24 cellular contexts compared by ENCODE assay signal in the genomic region with DNA sequence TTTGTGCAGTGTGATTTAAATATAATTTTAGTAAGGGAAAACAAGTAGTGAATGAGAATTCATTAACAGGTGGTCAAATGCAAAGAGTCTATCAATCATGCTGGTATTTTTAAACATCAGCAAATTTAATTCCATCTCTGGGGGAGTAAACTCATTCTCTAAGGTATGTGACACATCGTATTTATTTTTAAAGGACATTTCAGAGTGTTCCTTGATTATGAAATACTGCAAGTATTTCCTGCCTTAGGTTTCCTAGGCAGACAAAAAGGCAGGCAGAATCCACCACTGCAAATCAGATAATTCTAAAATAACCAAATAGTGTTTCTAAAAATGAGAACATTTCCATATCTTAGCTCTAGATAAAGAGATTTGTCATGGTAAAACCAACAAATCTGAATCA.
A peak's percentile ranks its signal among the peaks of the same experiment; 100 is the strongest.
DNase-seq lines count a peak whose midpoint lies in the region; ATAC-seq and TF ChIP-seq lines count a peak whose summit lies in the region.
"Had no signal": no experiment of that assay in that cellular context is flagged by ENCODE, and none has a peak within 500 bp of the region (broad histone marks: within the 10 kb centered on the region; RNA-seq: fewer than 3 reads in every experiment).

No MANE protein-coding gene starts in this region.

- WGBS in spleen, 5 donors: 47 to 63% (median 52%) methylated on average over 1 of the region's 1 CpG

- H3K4me1 Mint-ChIP-seq in mesothelial cell of epicardium: peaks cover 40% of the 10 kb centered on the region
- H3K4me1 Mint-ChIP-seq: CD4-positive, alpha-beta memory T cell had no signal

- H3K4me3 ChIP-seq in SJCRH30 (no peak overlapping the region), choroid plexus epithelial cell (ENCODE audit: low read depth, low read length) (no peak overlapping the region), skeletal muscle satellite cell (ENCODE audit: low read length) (no peak overlapping the region), spleen (no peak overlapping the region)
- H3K4me3 ChIP-seq: BLaER1 treated with 17β-estradiol and CSF1 and Interleukin-3, amounts not matched to agents 10 nM and 100 nM; GM12878 had no signal

- H3K27me3 ChIP-seq in SJCRH30 (no peaks in the 10 kb centered on the region), skeletal muscle satellite cell (ENCODE audit: control insufficient read depth, insufficient read depth, low read length) (no peaks in the 10 kb centered on the region), spleen (replicated peaks in 1 of 7) (no peaks in the 10 kb centered on the region)
- H3K27me3 ChIP-seq: BLaER1 treated with 17β-estradiol and CSF1 and Interleukin-3, amounts not matched to agents 10 nM and 100 nM had no signal

- H3K4me2 ChIP-seq in skeletal muscle satellite cell (ENCODE audit: low read length): peak overlapping the region; percentile 9
- H3K4me2 ChIP-seq: BLaER1 treated with 17β-estradiol and CSF1 and Interleukin-3, amounts not matched to agents 10 nM and 100 nM; KMS-11 had no signal

- no peaks in the 10 kb centered on the region for H3K36me3 ChIP-seq in SJCRH30
- no peaks in the 10 kb centered on the region for H3K36me3 ChIP-seq in skeletal muscle satellite cell (ENCODE audit: insufficient read depth, low read length)
- no peaks in the 10 kb centered on the region for H3K36me3 ChIP-seq in spleen
- H3K36me3 ChIP-seq: BLaER1 treated with 17β-estradiol and CSF1 and Interleukin-3, amounts not matched to agents 10 nM and 100 nM had no signal

- no peak overlapping the region for H3K9ac ChIP-seq in skeletal muscle satellite cell (ENCODE audit: low read depth, low read length)
- H3K9ac ChIP-seq: BLaER1 treated with 17β-estradiol and CSF1 and Interleukin-3, amounts not matched to agents 10 nM and 100 nM; KMS-11 had no signal

- H3K27ac ChIP-seq in SJCRH30 (peak overlapping the region; percentile 78), spleen (no peak overlapping the region)
- H3K27ac ChIP-seq: BLaER1 treated with 17β-estradiol and CSF1 and Interleukin-3, amounts not matched to agents 10 nM and 100 nM; KMS-11 had no signal

- peaks cover 44% of the 10 kb centered on the region for H3K4me1 ChIP-seq in SJCRH30
- peaks cover 12% of the 10 kb centered on the region for H3K4me1 ChIP-seq in skeletal muscle satellite cell (ENCODE audit: control insufficient read depth, insufficient read depth, low read length)
- no peaks in the 10 kb centered on the region for H3K4me1 ChIP-seq in spleen
- H3K4me1 ChIP-seq: BLaER1 treated with 17β-estradiol and CSF1 and Interleukin-3, amounts not matched to agents 10 nM and 100 nM had no signal

- no peak for ATAC-seq in esophagus mucosa
- ATAC-seq in activated naive CD4-positive, alpha-beta T cell treated with anti-CD3 and anti-CD28 coated beads, Interleukin-2, amount 50 U/mL, for 72 hours: no peak
- ATAC-seq: GM12878, Panc1 had no signal

- H3K4me3 Mint-ChIP-seq in mesothelial cell of epicardium: no peak overlapping the region
- H3K4me3 Mint-ChIP-seq: CD4-positive, alpha-beta memory T cell had no signal

- H3K36me3 Mint-ChIP-seq in mesothelial cell of epicardium: no peaks in the 10 kb centered on the region
- no peaks in the 10 kb centered on the region for H3K36me3 Mint-ChIP-seq in activated naive CD4-positive, alpha-beta T cell treated with anti-CD3 and anti-CD28 coated beads, Interleukin-2, amount 50 U/mL, for 72 hours
- H3K36me3 Mint-ChIP-seq: CD4-positive, alpha-beta memory T cell had no signal

- intact Hi-C loops in posterior vena cava (cut with DNase I) (loop anchor here in 1 of 2 donors (5.0 kb wide), 1 partner anchor 867 kb away; no protein-coding TSS in a partner anchor), spleen (cut with DNase I; ENCODE audit: low total_unique reads) (no loop called here)

- TF ChIP-seq CTCF in choroid plexus epithelial cell (conservative IDR thresholded peaks at IDR 0.05; ENCODE audit: low read depth, low read length): no peak
- TF ChIP-seq CTCF in mesothelial cell of epicardium (IDR thresholded peaks at IDR 0.05; ENCODE audit: unreplicated experiment): no peak
- no peak for TF ChIP-seq CTCF in spleen (IDR thresholded peaks at IDR 0.05 in 8 of 11, conservative IDR thresholded peaks at IDR 0.05 in 3 of 11)

- TF ChIP-seq POLR2A in spleen (IDR thresholded peaks at IDR 0.05): no peak

- H3K27me3 Mint-ChIP-seq in mesothelial cell of epicardium (ENCODE audit: low read depth): peaks cover 5% of the 10 kb centered on the region
- H3K27me3 Mint-ChIP-seq: CD4-positive, alpha-beta memory T cell had no signal

- peak overlapping the region; percentile 0 for H3K27ac Mint-ChIP-seq in mesothelial cell of epicardium
- no peak overlapping the region for H3K27ac Mint-ChIP-seq in activated naive CD4-positive, alpha-beta T cell treated with anti-CD3 and anti-CD28 coated beads, Interleukin-2, amount 50 U/mL, for 72 hours
- H3K27ac Mint-ChIP-seq: CD4-positive, alpha-beta memory T cell had no signal

- no peaks in the 10 kb centered on the region for H3K9me3 ChIP-seq in SJCRH30 (replicated peaks)
- H3K9me3 ChIP-seq in skeletal muscle satellite cell (replicated peaks; ENCODE audit: low read length): no peaks in the 10 kb centered on the region
- H3K9me3 ChIP-seq in spleen: no peaks in the 10 kb centered on the region
- H3K9me3 ChIP-seq: BLaER1 treated with 17β-estradiol and CSF1 and Interleukin-3, amounts not matched to agents 10 nM and 100 nM; Caco-2 had no signal

- DNase-seq in SJCRH30: peak in 1 of 2 experiments; percentile 37
- DNase-seq in choroid plexus epithelial cell (ENCODE audit: low read depth): peak; percentile 39
- DNase-seq in mesothelial cell of epicardium (ENCODE audit: low spot score in 2 of 2, unreplicated experiment in 2 of 2): no peak
- DNase-seq in posterior vena cava (ENCODE audit: low spot score): no peak
- no peak for DNase-seq in spleen
- DNase-seq in activated naive CD4-positive, alpha-beta T cell treated with anti-CD3 and anti-CD28 coated beads, Interleukin-2, amount 50 U/mL, for 72 hours (ENCODE audit: low spot score in 2 of 2): no peak
- DNase-seq: Caco-2; CD4-positive, alpha-beta memory T cell; DMS 273 treated with DMSO at 0.1 percent for 48 hours; DND-41; IMR-90; MV-4-11; NCI-H1105 treated with DMSO at 0.1 percent for 48 hours; NCI-H1694; NCI-H2171; NCI-H446 treated with DMSO at 0.1 percent for 48 hours; NCI-H748 treated with DMSO at 0.1 percent for 48 hours; SIG-M5 had no signal

- no peaks in the 10 kb centered on the region for H3K9me3 Mint-ChIP-seq in mesothelial cell of epicardium
- no peaks in the 10 kb centered on the region for H3K9me3 Mint-ChIP-seq in activated naive CD4-positive, alpha-beta T cell treated with anti-CD3 and anti-CD28 coated beads, Interleukin-2, amount 50 U/mL, for 72 hours
- H3K9me3 Mint-ChIP-seq: CD4-positive, alpha-beta memory T cell had no signal
